In genomic region chr7:30504347-30505173, GRCh38 we compare ENCODE assay signal across 8 cellular contexts. TPM values are rescaled to one million over a fixed set of nuclear protein-coding genes. Genes with fewer than 3 reads are reported as not detected.
DNase-seq lines count a peak whose midpoint lies in the region; ATAC-seq and TF ChIP-seq lines count a peak whose summit lies in the region.

Gene GGCT, minus strand, starts transcription at chr7:30504829. Its CDS starts 120 bp downstream, at chr7:30504709.

- H3K4me3 ChIP-seq in GM06990 (replicated peaks; ENCODE audit: low read depth, low read length), result peak within 1 kb of the TSS; percentile 96
- H3K4me3 ChIP-seq in SK-N-SH (ENCODE audit: low read depth in 2 of 2, low read length in 1 of 2), result peak within 1 kb of the TSS; percentile 94 to 98
- H3K4me3 ChIP-seq in suprapubic skin, result peak within 1 kb of the TSS; percentile 97

- H3K9ac ChIP-seq in SK-N-SH, result peak within 1 kb of the TSS; percentile 76

- TF ChIP-seq POLR2A in suprapubic skin (IDR thresholded peaks at IDR 0.05), result peak in 1 of 2 donors; percentile 60

- under 1% methylated on average over 43 of the region's 61 CpGs for WGBS in SK-N-SH (ENCODE audit: low lambda C conversion rate)
- WGBS in suprapubic skin, result 0% methylated on average over 24 of the region's 61 CpGs

- H3K36me3 ChIP-seq in GM06990 (ENCODE audit: control insufficient read depth, insufficient read depth, low read length) (no peaks in the 10 kb centered on the region), SK-N-SH (replicated peaks in 1 of 2; ENCODE audit: control insufficient read depth in 1 of 2, insufficient read depth in 2 of 2, low read length in 1 of 2) (peaks cover 3 to 14% of the 10 kb centered on the region in 2 experiments), suprapubic skin (no peaks in the 10 kb centered on the region)

- H3K27ac ChIP-seq in SK-N-SH (ENCODE audit: low read depth in 2 of 2, low read length in 1 of 2), result peak within 1 kb of the TSS; percentile 51 to 93
- peak within 1 kb of the TSS; percentile 85 for H3K27ac ChIP-seq in suprapubic skin

- no peaks in the 10 kb centered on the region for H3F3A ChIP-seq in SK-N-SH (replicated peaks; ENCODE audit: insufficient read depth)

- peak; percentile 99 for ATAC-seq in HG02571 (IDR thresholded peaks at IDR 0.05; ENCODE audit: unreplicated experiment)

- TF ChIP-seq CTCF in GM06990 (IDR thresholded peaks at IDR 0.05; ENCODE audit: insufficient read depth, low read length, poor library complexity, severe bottlenecking) (no peak), SK-N-SH (IDR thresholded peaks at IDR 0.05) (no peak), suprapubic skin (IDR thresholded peaks at IDR 0.05) (no peak)

- H3K79me2 ChIP-seq in SK-N-SH (ENCODE audit: insufficient read depth), result peaks cover 42% of the 10 kb centered on the region

- peak within 1 kb of the TSS; percentile 96 for H2AFZ ChIP-seq in SK-N-SH (ENCODE audit: low read depth)

- no peaks in the 10 kb centered on the region for H3K9me3 ChIP-seq in SK-N-SH
- H3K9me3 ChIP-seq in suprapubic skin, result no peaks in the 10 kb centered on the region

- CTCF ChIA-PET in SK-N-SH (lab: Yijun Ruan, JAX), result interaction anchor here (1.1 to 2.3 kb wide), 3 partner anchors 34 to 109 kb away, joined by 3 to 11 read pairs (median 5); no protein-coding TSS in a partner anchor

- no peaks in the 10 kb centered on the region for H3K9me2 ChIP-seq in SK-N-SH

- TF ChIP-seq EP300 in SK-N-SH (IDR thresholded peaks at IDR 0.05; ENCODE audit: borderline replicate concordance in 1 of 2, low read depth in 1 of 2, low read length in 1 of 2), result no peak
- no peak for TF ChIP-seq EP300 in suprapubic skin (IDR thresholded peaks at IDR 0.05)

- DNase-seq in GM06990 (ENCODE audit: extremely low read depth, insufficient read length) (peak; percentile 97), NCI-H1048 (lab: John Stamatoyannopoulos, UW) (peak; percentile 53), SK-N-SH (peak; percentile 100), germinal center (ENCODE audit: low spot score) (peak; percentile 99), nucleus accumbens (lab: John Stamatoyannopoulos, UW) (peak; percentile 85 to 100 (median 98)), suprapubic skin (ENCODE audit: low spot score in 2 of 2) (peak; percentile 99 to 100)
- peak; percentile 97 for DNase-seq in activated naive CD4-positive, alpha-beta T cell treated with anti-CD3 and anti-CD28 coated beads, Interleukin-2, amount 50 U/mL, for 16 hours

- peak; percentile 5; the same call in 1 of the 2 replicates for TF ChIP-seq RAD21 in SK-N-SH (IDR thresholded peaks at IDR 0.05; ENCODE audit: low read length)

- POLR2A ChIA-PET in SK-N-SH (lab: Yijun Ruan, JAX), result no interaction called here

- peaks cover 0 to 20% of the 10 kb centered on the region in 2 experiments; a peak in 2 of 4 replicates for H3K4me1 ChIP-seq in SK-N-SH (ENCODE audit: control insufficient read depth in 1 of 2, insufficient read depth in 2 of 2, low read depth in 1 of 2, low read length in 1 of 2)
- peaks cover 45% of the 10 kb centered on the region for H3K4me1 ChIP-seq in suprapubic skin

- no peaks in the 10 kb centered on the region for H4K20me1 ChIP-seq in SK-N-SH (ENCODE audit: insufficient read depth)

- no peaks in the 10 kb centered on the region for H3K27me3 ChIP-seq in GM06990 (replicated peaks; ENCODE audit: control insufficient read depth, insufficient read depth, low read length)
- H3K27me3 ChIP-seq in SK-N-SH (ENCODE audit: insufficient read depth), result no peaks in the 10 kb centered on the region
- no peaks in the 10 kb centered on the region for H3K27me3 ChIP-seq in suprapubic skin

- H3K4me2 ChIP-seq in SK-N-SH, result peak within 1 kb of the TSS; percentile 96

TF ChIP-seq in SK-N-SH, 30 proteins besides CTCF, POLR2A, EP300 and RAD21 (continues in another document):
- TF ChIP-seq FOXJ3 (CRISPR knock-in tag; IDR thresholded peaks at IDR 0.05) (no peak; the same call in 1 of the 2 replicates), EZH2phosphoT487 (IDR thresholded peaks at IDR 0.05; ENCODE audit: borderline replicate concordance, low read depth) (no peak), IRF3 (IDR thresholded peaks at IDR 0.05; ENCODE audit: low read depth, low read length) (peak; percentile 74), SMC3 (IDR thresholded peaks at IDR 0.05; ENCODE audit: low read depth, low read length) (no peak), TAF1 (IDR thresholded peaks at IDR 0.05; ENCODE audit: borderline replicate concordance, low read depth, low read length) (peak; percentile 9), RCOR1 (IDR thresholded peaks at IDR 0.05; ENCODE audit: low read length) (peak; percentile 8; the same call in 1 of the 2 replicates), TCF12 (IDR thresholded peaks at IDR 0.05) (no peak), MAX (IDR thresholded peaks at IDR 0.05; ENCODE audit: low read depth) (peak; percentile 92), MXI1 (IDR thresholded peaks at IDR 0.05; ENCODE audit: low read depth, low read length) (peak; percentile 81), FOSL2 (IDR thresholded peaks at IDR 0.05; ENCODE audit: borderline replicate concordance, low read depth) (no peak), JUND (IDR thresholded peaks at IDR 0.05) (no peak), RFX5 (IDR thresholded peaks at IDR 0.05; ENCODE audit: low read length) (peak; percentile 81), YY1 (IDR thresholded peaks at IDR 0.05; ENCODE audit: low read depth) (no peak; the same call in 1 of the 2 replicates), ZBTB33 (IDR thresholded peaks at IDR 0.05; ENCODE audit: borderline replicate concordance, low read depth) (no peak), GATA2 (CRISPR knock-in tag; IDR thresholded peaks at IDR 0.05) (0 out of 2 replicates have a peak, but pooled peaks have one; percentile 6), USF1 (IDR thresholded peaks at IDR 0.05; ENCODE audit: borderline replicate concordance, low read depth) (peak; percentile 47; the same call in 1 of the 2 replicates), ELF1 (IDR thresholded peaks at IDR 0.05) (peak; percentile 57), USF2 (IDR thresholded peaks at IDR 0.05; ENCODE audit: borderline replicate concordance, low read depth, low read length) (0 out of 2 replicates have a peak, but pooled peaks have one; percentile 0), POLR2AphosphoS5 (IDR thresholded peaks at IDR 0.05; ENCODE audit: low read depth, low read length) (peak; percentile 98), TEAD4 (IDR thresholded peaks at IDR 0.05; ENCODE audit: borderline replicate concordance, insufficient read depth) (no peak), CHD2 (IDR thresholded peaks at IDR 0.05; ENCODE audit: low read length, partially characterized antibody) (peak; percentile 82), SIN3A (IDR thresholded peaks at IDR 0.05; ENCODE audit: borderline replicate concordance, low read depth, low read length) (peak; percentile 29)

RNA-seq across cellular contexts. Expression of gene GGCT, which starts in this region (rescaled TPM):
- polyA plus RNA-seq in SK-N-SH (2012; rRNA removed), result 20.8 and 21.8 TPM in 2 replicates
- 30.8 and 39.4 TPM in 2 replicates for polyA plus RNA-seq in SK-N-SH (2012; cell fraction: cytosol; rRNA removed)
- polyA plus RNA-seq in SK-N-SH (2012; cell fraction: nucleus; rRNA removed), result 10.2 and 10.5 TPM in 2 replicates
- total RNA-seq in suprapubic skin, result 10 to 100 TPM; 13.7 to 76.1 (median 54.1) TPM

Comparison
In these comparisons a context has a peak if more than half of its experiments do, and no peak if none do; other contexts are left out.
1. Peak in every context shown above with its lines: DNase-seq, ATAC-seq, H3K4me3 ChIP-seq and H3K27ac ChIP-seq.